ENCODE assay signal across 1 cellular context in genomic region chr2:70992945-70993688, GRCh38.
TF ChIP-seq lines count a peak whose summit lies in the region.

No MANE protein-coding gene starts in this region.

TF ChIP-seq in GM23338, 12 proteins besides CTCF, POLR2A, EP300 and RAD21 (continued from another document):
- no peak for TF ChIP-seq ZNF462 (CRISPR knock-in tag; IDR thresholded peaks at IDR 0.05)
- TF ChIP-seq ZNF114 (CRISPR knock-in tag; IDR thresholded peaks at IDR 0.05): no peak
- no peak for TF ChIP-seq ZNF331 (CRISPR knock-in tag; IDR thresholded peaks at IDR 0.05; ENCODE audit: low read depth)
- no peak for TF ChIP-seq CREB1 (CRISPR knock-in tag; IDR thresholded peaks at IDR 0.05; ENCODE audit: low read depth)
- no peak for TF ChIP-seq NANOG (IDR thresholded peaks at IDR 0.05; ENCODE audit: borderline replicate concordance)
- TF ChIP-seq ETS1 (IDR thresholded peaks at IDR 0.05): no peak
